Comparison of ENCODE assay signal across 9 cellular contexts in genomic region chr22:46012881-46013281, GRCh38. TPM values are rescaled to one million over a fixed set of nuclear protein-coding genes. Genes with fewer than 3 reads are reported as not detected.
DNase-seq lines count a peak whose midpoint lies in the region; ATAC-seq and TF ChIP-seq lines count a peak whose summit lies in the region.
"Had no signal": no experiment of that assay in that cellular context is flagged by ENCODE, and none has a peak within 500 bp of the region (broad histone marks: within the 10 kb centered on the region; RNA-seq: fewer than 3 reads in every experiment).

No MANE protein-coding gene starts in this region.

- H3K9me3 Mint-ChIP-seq in activated T-helper 1 cell treated with anti-CD3 and anti-CD28 coated beads, Interleukin-12 subunit alpha, Interleukin-12 subunit beta, Interleukin-2, Interleukin-4 antibody, amounts not matched to agents 30 ng/mL and 10 ng/mL and 1 ng/mL, durations not matched to agents 14 hours and 24 hours and 36 hours = peaks cover 4% of the 10 kb centered on the region

- H3K79me2 ChIP-seq in hepatocyte = no peaks in the 10 kb centered on the region

- no peaks in the 10 kb centered on the region for H3K9me2 ChIP-seq in hepatocyte (replicated peaks; ENCODE audit: insufficient read depth)

- H3K4me3 ChIP-seq in H7 (ENCODE audit: insufficient read depth, low read depth, low read length) = no peak overlapping the region
- H3K4me3 ChIP-seq in hepatocyte = no peak overlapping the region
- peak overlapping the region in 4 of 7 experiments; percentile 52 to 73 (median 56) for H3K4me3 ChIP-seq in skin epidermis

- peak overlapping the region; percentile 67 for H3K4me2 ChIP-seq in hepatocyte

- peaks cover 23% of the 10 kb centered on the region for H3K4me1 ChIP-seq in hepatocyte (ENCODE audit: insufficient read depth)

- peaks cover 12% of the 10 kb centered on the region for H3K27me3 Mint-ChIP-seq in activated T-helper 1 cell treated with anti-CD3 and anti-CD28 coated beads, Interleukin-12 subunit alpha, Interleukin-12 subunit beta, Interleukin-2, Interleukin-4 antibody, amounts not matched to agents 30 ng/mL and 10 ng/mL and 1 ng/mL, durations not matched to agents 14 hours and 24 hours and 36 hours (ENCODE audit: insufficient read depth)

- TF ChIP-seq CTCF in hepatocyte (IDR thresholded peaks at IDR 0.05; ENCODE audit: poor library complexity) = no peak

- WGBS in hepatocyte (ENCODE audit: low lambda C conversion rate, missing lambda C conversion rate) = 80% methylated on average over 10 of the region's 11 CpGs

- no peaks in the 10 kb centered on the region for H4K20me1 ChIP-seq in hepatocyte (ENCODE audit: insufficient read depth, poor library complexity, severe bottlenecking)

- H3K27ac Mint-ChIP-seq in activated T-helper 1 cell treated with anti-CD3 and anti-CD28 coated beads, Interleukin-12 subunit alpha, Interleukin-12 subunit beta, Interleukin-2, Interleukin-4 antibody, amounts not matched to agents 30 ng/mL and 10 ng/mL and 1 ng/mL, durations not matched to agents 14 hours and 24 hours and 36 hours = no peak overlapping the region

- H2AFZ ChIP-seq in hepatocyte = no peak overlapping the region

- H3K27me3 ChIP-seq in H7 (ENCODE audit: control insufficient read depth, insufficient read depth, low read length) (no peaks in the 10 kb centered on the region), hepatocyte (no peaks in the 10 kb centered on the region)

- intact Hi-C loops in activated T-helper 1 cell treated with anti-CD3 and anti-CD28 coated beads, Interleukin-12 subunit alpha, Interleukin-12 subunit beta, Interleukin-2, Interleukin-4 antibody, amounts not matched to agents 30 ng/mL and 10 ng/mL and 1 ng/mL, durations not matched to agents 14 hours and 24 hours and 36 hours (cut with micrococcal nuclease) = loop anchor here (1.0 kb wide), 4 partner anchors 23 to 103 kb away; no protein-coding TSS in a partner anchor

- peaks cover 6% of the 10 kb centered on the region for H3K4me1 Mint-ChIP-seq in activated T-helper 1 cell treated with anti-CD3 and anti-CD28 coated beads, Interleukin-12 subunit alpha, Interleukin-12 subunit beta, Interleukin-2, Interleukin-4 antibody, amounts not matched to agents 30 ng/mL and 10 ng/mL and 1 ng/mL, durations not matched to agents 14 hours and 24 hours and 36 hours (ENCODE audit: low read depth)

- no peaks in the 10 kb centered on the region for H3K9me3 ChIP-seq in hepatocyte (ENCODE audit: low read depth)

- H3K4me3 Mint-ChIP-seq in activated T-helper 1 cell treated with anti-CD3 and anti-CD28 coated beads, Interleukin-12 subunit alpha, Interleukin-12 subunit beta, Interleukin-2, Interleukin-4 antibody, amounts not matched to agents 30 ng/mL and 10 ng/mL and 1 ng/mL, durations not matched to agents 14 hours and 24 hours and 36 hours = peak overlapping the region; percentile 87

- no peaks in the 10 kb centered on the region for H3K36me3 ChIP-seq in H7 (replicated peaks; ENCODE audit: control insufficient read depth, insufficient read depth, low read length)
- H3K36me3 ChIP-seq in hepatocyte (replicated peaks; ENCODE audit: insufficient read depth, low read depth) = no peaks in the 10 kb centered on the region

- H3K27ac ChIP-seq in hepatocyte = peak overlapping the region; percentile 98
- peak overlapping the region in 20 of 21 experiments; percentile 83 to 98 (median 94) for H3K27ac ChIP-seq in skin epidermis

- no peak for ATAC-seq in GM18511 (IDR thresholded peaks at IDR 0.05; ENCODE audit: unreplicated experiment)
- ATAC-seq in HG02571 (IDR thresholded peaks at IDR 0.05; ENCODE audit: unreplicated experiment) = no peak

- DNase-seq in H7 (peak; percentile 57), hepatocyte (ENCODE audit: low spot score) (no peak), GM19240 (ENCODE audit: insufficient read length, low spot score) (no peak), NCI-H82 treated with DMSO at 0.1 percent for 48 hours (lab: John Stamatoyannopoulos, UW; ENCODE audit: unreplicated experiment) (no peak)
- DNase-seq in activated T-helper 1 cell treated with anti-CD3 and anti-CD28 coated beads, Interleukin-12 subunit alpha, Interleukin-12 subunit beta, Interleukin-2, Interleukin-4 antibody, amounts not matched to agents 30 ng/mL and 10 ng/mL and 1 ng/mL, durations not matched to agents 14 hours and 24 hours and 36 hours (ENCODE audit: low spot score) = no peak

- no peaks in the 10 kb centered on the region for H3K36me3 Mint-ChIP-seq in activated T-helper 1 cell treated with anti-CD3 and anti-CD28 coated beads, Interleukin-12 subunit alpha, Interleukin-12 subunit beta, Interleukin-2, Interleukin-4 antibody, amounts not matched to agents 30 ng/mL and 10 ng/mL and 1 ng/mL, durations not matched to agents 14 hours and 24 hours and 36 hours (ENCODE audit: low read depth)

RNA-seq across cellular contexts. Expression of gene WNT7B, which starts 35.9 kb away (rescaled TPM):
- total RNA-seq in H7 (2014; rRNA removed; shearing (Covaris generic)) = 0.10 TPM in 1 of 2 replicates, not detected in the other
- total RNA-seq in activated T-helper 1 cell treated with anti-CD3 and anti-CD28 coated beads, Interleukin-12 subunit alpha, Interleukin-12 subunit beta, Interleukin-2, Interleukin-4 antibody, amounts not matched to agents 30 ng/mL and 10 ng/mL and 1 ng/mL, durations not matched to agents 14 hours and 24 hours and 36 hours = not detected in 2 replicates
- 2.4 and 2.9 TPM in 2 replicates for total RNA-seq in hepatocyte
- 1.9 and 2.0 TPM in 2 replicates for polyA plus RNA-seq in hepatocyte
- total RNA-seq: myocyte had no signal

Comparison
In these comparisons a context has a peak if more than half of its experiments do, and no peak if none do; other contexts are left out.
1. H3K4me3 ChIP-seq: peak in skin epidermis (4 of 7); none in H7 (single experiment) and hepatocyte (single experiment).